Comparison of ENCODE assay signal across 11 cellular contexts in the genomic region with DNA sequence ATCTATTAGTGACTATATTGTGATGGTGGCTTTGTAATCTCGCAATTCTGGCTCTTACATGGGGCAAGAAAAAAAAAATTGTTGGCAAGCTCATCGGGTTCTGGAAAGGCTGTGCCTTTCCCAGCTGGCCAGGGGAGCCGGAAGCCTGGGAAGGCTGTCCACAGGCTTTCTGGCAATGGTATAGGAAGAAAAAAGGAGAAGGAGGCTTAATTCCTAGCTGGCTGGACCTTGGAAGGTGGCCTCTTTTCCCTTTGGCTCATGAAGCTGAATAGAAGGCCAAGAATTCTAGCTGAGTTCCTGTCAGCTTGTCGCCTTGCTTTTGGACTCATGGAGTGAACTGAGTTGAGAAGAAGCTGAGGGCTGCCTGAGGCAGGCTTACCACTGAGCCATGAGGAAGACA.
A peak's percentile ranks its signal among the peaks of the same experiment; 100 is the strongest.
DNase-seq lines count a peak whose midpoint lies in the region; ATAC-seq and TF ChIP-seq lines count a peak whose summit lies in the region.
"Had no signal": no experiment of that assay in that cellular context is flagged by ENCODE, and none has a peak within 500 bp of the region (broad histone marks: within the 10 kb centered on the region; RNA-seq: fewer than 3 reads in every experiment).

No MANE protein-coding gene starts in this region.

- H3K4me2 ChIP-seq in GM23248 (ENCODE audit: unreplicated experiment), result no peak overlapping the region

- H3K4me1 ChIP-seq in GM23248 (ENCODE audit: insufficient read depth) (no peaks in the 10 kb centered on the region), sigmoid colon (peaks cover 0 to 20% (median 11%) of the 10 kb centered on the region in 4 donors)

- no peak overlapping the region for H2AFZ ChIP-seq in GM23248

- H3K9ac ChIP-seq in GM23248, result no peak overlapping the region

- TF ChIP-seq POLR2A in sigmoid colon (IDR thresholded peaks at IDR 0.05), result no peak

- no peaks in the 10 kb centered on the region for H3K9me2 ChIP-seq in GM23248 (ENCODE audit: insufficient read depth)

- in situ Hi-C loops in GM23248 (cut with MboI), result no loop called here

- no peak overlapping the region for H3K4me3 ChIP-seq in GM23248
- no peak overlapping the region for H3K4me3 ChIP-seq in coronary artery
- H3K4me3 ChIP-seq in sigmoid colon, result no peak overlapping the region

- H3K36me3 ChIP-seq in GM23248 (ENCODE audit: low read depth), result no peaks in the 10 kb centered on the region
- no peaks in the 10 kb centered on the region for H3K36me3 ChIP-seq in sigmoid colon

- no peaks in the 10 kb centered on the region for H3K9me3 ChIP-seq in GM23248 (ENCODE audit: low read depth)
- no peaks in the 10 kb centered on the region for H3K9me3 ChIP-seq in sigmoid colon

- TF ChIP-seq CTCF in coronary artery (IDR thresholded peaks at IDR 0.05) (no peak), sigmoid colon (IDR thresholded peaks at IDR 0.05) (no peak)

- DNase-seq in GM23248 (peak; percentile 7), coronary artery (ENCODE audit: low spot score) (peak; percentile 79), left lobe of liver (ENCODE audit: low spot score) (no peak), sigmoid colon (peak; percentile 81), NCI-H526 treated with DMSO at 0.1 percent for 48 hours (lab: John Stamatoyannopoulos, UW) (no peak), DMS53 treated with DMSO at 0.1 percent for 48 hours (lab: John Stamatoyannopoulos, UW; ENCODE audit: unreplicated experiment) (no peak)
- DNase-seq: activated T-cell treated with anti-CD3 and anti-CD28 coated beads for 4 hours, naive B cell, NCI-H1417 treated with DMSO at 0.1 percent for 48 hours had no signal

- H3K27ac ChIP-seq in GM23248 (no peak overlapping the region), coronary artery (peak overlapping the region; percentile 6 to 18), sigmoid colon (peak overlapping the region in 3 of 4 donors; percentile 10 to 49 (median 20))

- 21 to 26% methylated on average over 4 of the region's 4 CpGs for WGBS in GM23248 (ENCODE audit: low coverage in 1 of 2, low lambda C conversion rate in 2 of 2, missing lambda C conversion rate in 2 of 2), 2 experiments
- WGBS in sigmoid colon, 2 donors, result 67 to 81% methylated on average over 4 of the region's 4 CpGs

- ATAC-seq in left lobe of liver (peak; percentile 49), GM21528 (IDR thresholded peaks at IDR 0.05; ENCODE audit: low FRiP score, unreplicated experiment) (no peak), HG03175 (IDR thresholded peaks at IDR 0.05; ENCODE audit: unreplicated experiment) (no peak)

- H3K79me2 ChIP-seq in GM23248 (ENCODE audit: insufficient read depth), result no peaks in the 10 kb centered on the region

- no peaks in the 10 kb centered on the region for H3F3A ChIP-seq in GM23248 (ENCODE audit: insufficient read depth)

- H4K20me1 ChIP-seq in GM23248 (ENCODE audit: insufficient read depth), result no peaks in the 10 kb centered on the region

- intact Hi-C loops in sigmoid colon (cut with DNase I), result loop anchor here (10.0 kb wide), 2 partner anchors 279 to 511 kb away; no protein-coding TSS in a partner anchor

- no peak for TF ChIP-seq EP300 in sigmoid colon (IDR thresholded peaks at IDR 0.05)

- no peaks in the 10 kb centered on the region for H3K27me3 ChIP-seq in GM23248 (replicated peaks; ENCODE audit: insufficient read depth)
- no peaks in the 10 kb centered on the region for H3K27me3 ChIP-seq in sigmoid colon

Comparison
In these comparisons a context has a peak if more than half of its experiments do, and no peak if none do; other contexts are left out.
1. DNase-seq: peak in GM23248 (single experiment), coronary artery (single experiment) and sigmoid colon (single experiment); none in left lobe of liver (single experiment), NCI-H526 treated with DMSO at 0.1 percent for 48 hours (single experiment) and DMS53 treated with DMSO at 0.1 percent for 48 hours (single experiment).